Comparison of ENCODE assay signal across 29 cellular contexts in the genomic region with DNA sequence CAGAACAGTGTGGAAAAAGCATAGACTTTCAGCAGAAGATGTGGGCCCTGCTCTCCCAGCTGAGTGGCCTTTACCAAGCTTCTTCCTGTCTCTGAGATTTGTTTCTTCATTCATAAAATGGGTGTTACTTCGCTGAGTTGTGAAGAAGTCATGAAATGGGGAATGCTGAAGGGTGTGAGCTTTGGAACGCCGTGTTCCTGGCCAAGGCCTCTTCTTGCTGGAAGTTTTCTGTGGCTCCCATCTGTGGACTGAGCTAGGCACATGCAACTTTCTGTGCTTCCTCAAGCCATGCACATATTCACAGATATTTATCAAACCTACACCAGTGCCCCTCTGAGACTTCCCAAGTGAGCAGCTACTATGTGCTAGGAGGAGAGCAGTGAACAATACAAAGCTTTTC.
"Had no signal": no experiment of that assay in that cellular context is flagged by ENCODE, and none has a peak within 500 bp of the region (broad histone marks: within the 10 kb centered on the region; RNA-seq: fewer than 3 reads in every experiment).

No MANE protein-coding gene starts in this region.

- ATAC-seq: esophagus mucosa; foreskin keratinocyte; naive thymus-derived CD4-positive, alpha-beta T cell; psoas muscle; right lobe of liver; stimulated activated naive CD8-positive, alpha-beta T cell treated with anti-CD3 and anti-CD28 coated beads, Interleukin-15, amount 100 ng/mL, for 72 hours had no signal

- H3K36me3 Mint-ChIP-seq: type B pancreatic cell had no signal

- H3K36me3 ChIP-seq: colonic mucosa, heart right ventricle, right lobe of liver, tibial artery had no signal

- H3K4me3 Mint-ChIP-seq: central memory CD8-positive, alpha-beta T cell; dendritic cell treated with granulocyte-macrophage colony-stimulating factor and Interleukin-4, amounts not matched to agents 40 ng/mL and 50 ng/mL, for 4 days; endodermal cell; immature natural killer cell; naive thymus-derived CD4-positive, alpha-beta T cell; nephron; stimulated activated naive CD8-positive, alpha-beta T cell treated with anti-CD3 and anti-CD28 coated beads, Interleukin-15, amount 100 ng/mL, for 72 hours; type B pancreatic cell had no signal

- H3K27ac Mint-ChIP-seq: endodermal cell; immature natural killer cell; naive thymus-derived CD4-positive, alpha-beta T cell; nephron; stimulated activated naive CD8-positive, alpha-beta T cell treated with anti-CD3 and anti-CD28 coated beads, Interleukin-15, amount 100 ng/mL, for 72 hours; type B pancreatic cell had no signal

- H3K9me3 ChIP-seq: colonic mucosa, heart right ventricle, psoas muscle, right lobe of liver, tibial artery had no signal

- H3K9me3 Mint-ChIP-seq: central memory CD8-positive, alpha-beta T cell; endodermal cell; immature natural killer cell; nephron; type B pancreatic cell had no signal

- H3K27me3 Mint-ChIP-seq: central memory CD8-positive, alpha-beta T cell; dendritic cell treated with granulocyte-macrophage colony-stimulating factor and Interleukin-4, amounts not matched to agents 40 ng/mL and 50 ng/mL, for 4 days; type B pancreatic cell had no signal

- H3K4me3 ChIP-seq: colonic mucosa, heart right ventricle, psoas muscle, right lobe of liver, tibial artery had no signal

- H3K27me3 ChIP-seq: colonic mucosa, foreskin keratinocyte, heart right ventricle, right lobe of liver, tibial artery had no signal

- H3K4me1 ChIP-seq: foreskin keratinocyte had no signal

- DNase-seq: colonic mucosa; effector CD8-positive, alpha-beta T cell; endodermal cell; foreskin keratinocyte; glutamatergic neuron; heart right ventricle; hypothalamus; immature natural killer cell; islet precursor cell; kidney glomerular epithelial cell; mesendoderm; midbrain; naive thymus-derived CD4-positive, alpha-beta T cell; nucleus accumbens; posterior cingulate gyrus; psoas muscle; right lobe of liver; stimulated activated CD4-positive, alpha-beta T cell treated with anti-CD3 and anti-CD28 coated beads, Interleukin-1b, Interleukin-23, amount 100 ng/mL, for 48 hours; stimulated activated CD4-positive, alpha-beta T cell treated with anti-CD3 and anti-CD28 coated beads, Interleukin-4, amount 100 ng/mL, for 1 hour; stimulated activated CD8-positive, alpha-beta memory T cell treated with anti-CD3 and anti-CD28 coated beads, Interleukin-4, amount 100 ng/mL, for 48 hours; stimulated activated naive CD4-positive, alpha-beta T cell; stimulated activated naive CD8-positive, alpha-beta T cell treated with anti-CD3 and anti-CD28 coated beads, Interleukin-15, amount 100 ng/mL, for 72 hours; tibial artery had no signal

- H3K27ac ChIP-seq: colonic mucosa, epithelial cell of prostate, foreskin keratinocyte, heart right ventricle, psoas muscle, right lobe of liver had no signal
